ENCODE assay signal across 1 cellular context in genomic region chr6:43769526-43770416, GRCh38.
TF ChIP-seq lines count a peak whose summit lies in the region.

VEGFA (plus strand) TSS chr6:43770211.

TF ChIP-seq in WTC11, 78 proteins besides CTCF, POLR2A, EP300 and RAD21 (continued from another document):
- no peak for TF ChIP-seq STAT6 (CRISPR knock-in tag; conservative IDR thresholded peaks at IDR 0.05; ENCODE audit: low read depth)
- TF ChIP-seq KAT7 (CRISPR knock-in tag; IDR thresholded peaks at IDR 0.05; ENCODE audit: borderline replicate concordance), result no peak
- 0 out of 2 replicates have a peak, but pooled peaks have one; percentile 29 for TF ChIP-seq ETV6 (CRISPR knock-in tag; IDR thresholded peaks at IDR 0.05)
- TF ChIP-seq, protein P1, sequence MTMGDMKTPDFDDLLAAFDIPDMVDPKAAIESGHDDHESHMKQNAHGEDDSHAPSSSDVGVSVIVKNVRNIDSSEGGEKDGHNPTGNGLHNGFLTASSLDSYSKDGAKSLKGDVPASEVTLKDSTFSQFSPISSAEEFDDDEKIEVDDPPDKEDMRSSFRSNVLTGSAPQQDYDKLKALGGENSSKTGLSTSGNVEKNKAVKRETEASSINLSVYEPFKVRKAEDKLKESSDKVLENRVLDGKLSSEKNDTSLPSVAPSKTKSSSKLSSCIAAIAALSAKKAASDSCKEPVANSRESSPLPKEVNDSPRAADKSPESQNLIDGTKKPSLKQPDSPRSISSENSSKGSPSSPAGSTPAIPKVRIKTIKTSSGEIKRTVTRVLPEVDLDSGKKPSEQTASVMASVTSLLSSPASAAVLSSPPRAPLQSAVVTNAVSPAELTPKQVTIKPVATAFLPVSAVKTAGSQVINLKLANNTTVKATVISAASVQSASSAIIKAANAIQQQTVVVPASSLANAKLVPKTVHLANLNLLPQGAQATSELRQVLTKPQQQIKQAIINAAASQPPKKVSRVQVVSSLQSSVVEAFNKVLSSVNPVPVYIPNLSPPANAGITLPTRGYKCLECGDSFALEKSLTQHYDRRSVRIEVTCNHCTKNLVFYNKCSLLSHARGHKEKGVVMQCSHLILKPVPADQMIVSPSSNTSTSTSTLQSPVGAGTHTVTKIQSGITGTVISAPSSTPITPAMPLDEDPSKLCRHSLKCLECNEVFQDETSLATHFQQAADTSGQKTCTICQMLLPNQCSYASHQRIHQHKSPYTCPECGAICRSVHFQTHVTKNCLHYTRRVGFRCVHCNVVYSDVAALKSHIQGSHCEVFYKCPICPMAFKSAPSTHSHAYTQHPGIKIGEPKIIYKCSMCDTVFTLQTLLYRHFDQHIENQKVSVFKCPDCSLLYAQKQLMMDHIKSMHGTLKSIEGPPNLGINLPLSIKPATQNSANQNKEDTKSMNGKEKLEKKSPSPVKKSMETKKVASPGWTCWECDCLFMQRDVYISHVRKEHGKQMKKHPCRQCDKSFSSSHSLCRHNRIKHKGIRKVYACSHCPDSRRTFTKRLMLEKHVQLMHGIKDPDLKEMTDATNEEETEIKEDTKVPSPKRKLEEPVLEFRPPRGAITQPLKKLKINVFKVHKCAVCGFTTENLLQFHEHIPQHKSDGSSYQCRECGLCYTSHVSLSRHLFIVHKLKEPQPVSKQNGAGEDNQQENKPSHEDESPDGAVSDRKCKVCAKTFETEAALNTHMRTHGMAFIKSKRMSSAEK (CRISPR knock-in tag; IDR thresholded peaks at IDR 0.05; ENCODE audit: borderline replicate concordance), result no peak
- TF ChIP-seq MAX (CRISPR knock-in tag; IDR thresholded peaks at IDR 0.05), result peak; percentile 59; the same call in 1 of the 2 replicates
- TF ChIP-seq, protein P2, sequence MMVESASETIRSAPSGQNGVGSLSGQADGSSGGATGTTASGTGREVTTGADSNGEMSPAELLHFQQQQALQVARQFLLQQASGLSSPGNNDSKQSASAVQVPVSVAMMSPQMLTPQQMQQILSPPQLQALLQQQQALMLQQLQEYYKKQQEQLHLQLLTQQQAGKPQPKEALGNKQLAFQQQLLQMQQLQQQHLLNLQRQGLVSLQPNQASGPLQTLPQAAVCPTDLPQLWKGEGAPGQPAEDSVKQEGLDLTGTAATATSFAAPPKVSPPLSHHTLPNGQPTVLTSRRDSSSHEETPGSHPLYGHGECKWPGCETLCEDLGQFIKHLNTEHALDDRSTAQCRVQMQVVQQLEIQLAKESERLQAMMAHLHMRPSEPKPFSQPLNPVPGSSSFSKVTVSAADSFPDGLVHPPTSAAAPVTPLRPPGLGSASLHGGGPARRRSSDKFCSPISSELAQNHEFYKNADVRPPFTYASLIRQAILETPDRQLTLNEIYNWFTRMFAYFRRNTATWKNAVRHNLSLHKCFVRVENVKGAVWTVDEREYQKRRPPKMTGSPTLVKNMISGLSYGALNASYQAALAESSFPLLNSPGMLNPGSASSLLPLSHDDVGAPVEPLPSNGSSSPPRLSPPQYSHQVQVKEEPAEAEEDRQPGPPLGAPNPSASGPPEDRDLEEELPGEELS (CRISPR knock-in tag; IDR thresholded peaks at IDR 0.05), result no peak
- TF ChIP-seq JAZF1 (CRISPR knock-in tag; IDR thresholded peaks at IDR 0.05), result no peak
- no peak for TF ChIP-seq OVOL2 (CRISPR knock-in tag; IDR thresholded peaks at IDR 0.05; ENCODE audit: borderline replicate concordance)
- TF ChIP-seq GRHL2 (CRISPR knock-in tag; IDR thresholded peaks at IDR 0.05; ENCODE audit: insufficient replicate concordance, severe bottlenecking), result no peak
- no peak for TF ChIP-seq ELF4 (CRISPR knock-in tag; IDR thresholded peaks at IDR 0.05; ENCODE audit: low read depth)
- no peak for TF ChIP-seq TP53 (CRISPR knock-in tag; IDR thresholded peaks at IDR 0.05)
- TF ChIP-seq SMAD3 (CRISPR knock-in tag; IDR thresholded peaks at IDR 0.05; ENCODE audit: borderline replicate concordance), result no peak
- TF ChIP-seq SMAD4 (CRISPR knock-in tag; IDR thresholded peaks at IDR 0.05), result no peak
- TF ChIP-seq FOXJ3 (CRISPR knock-in tag; IDR thresholded peaks at IDR 0.05; ENCODE audit: borderline replicate concordance), result no peak
- TF ChIP-seq, protein P3, sequence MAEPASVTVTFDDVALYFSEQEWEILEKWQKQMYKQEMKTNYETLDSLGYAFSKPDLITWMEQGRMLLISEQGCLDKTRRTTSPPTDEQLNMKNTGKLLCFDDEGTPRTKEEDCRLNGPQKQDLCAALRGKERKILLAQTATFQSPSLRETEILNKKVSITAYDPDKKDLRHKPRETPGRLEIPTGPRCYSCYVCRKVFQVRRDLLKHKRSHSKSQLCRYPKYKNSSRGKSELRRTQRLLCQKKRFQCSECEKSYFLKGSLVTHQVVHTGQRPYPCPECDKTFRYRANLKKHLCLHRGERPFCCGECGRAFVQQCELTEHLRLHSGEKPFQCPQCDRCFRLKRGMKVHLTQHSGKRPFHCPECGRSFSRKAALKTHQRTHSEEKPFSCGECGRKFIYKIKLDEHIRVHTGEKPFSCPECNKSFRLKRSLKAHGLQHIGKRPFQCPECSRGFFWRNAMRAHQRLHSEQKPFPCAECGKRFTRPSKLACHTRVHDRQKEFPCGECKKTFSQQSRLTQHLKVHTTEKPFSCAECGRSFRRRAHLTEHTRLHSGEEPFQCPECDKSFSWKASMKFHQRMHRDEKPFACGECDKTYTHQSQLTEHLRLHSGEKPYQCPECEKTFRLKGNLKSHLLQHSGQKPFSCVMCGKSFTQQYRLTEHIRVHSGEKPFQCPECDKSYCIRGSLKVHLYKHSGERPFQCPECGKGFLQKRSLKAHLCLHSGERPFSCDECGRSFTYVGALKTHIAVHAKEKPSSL (CRISPR knock-in tag; conservative IDR thresholded peaks at IDR 0.05), result no peak
- no peak for TF ChIP-seq TEAD1 (CRISPR knock-in tag; IDR thresholded peaks at IDR 0.05)
- no peak; the same call in none of the 2 replicates for TF ChIP-seq SP1 (CRISPR knock-in tag; conservative IDR thresholded peaks at IDR 0.05)
- TF ChIP-seq HMGA2 (CRISPR knock-in tag; IDR thresholded peaks at IDR 0.05), result no peak
- no peak for TF ChIP-seq TCF7 (CRISPR knock-in tag; IDR thresholded peaks at IDR 0.05; ENCODE audit: low read depth)
- TF ChIP-seq, protein P4, sequence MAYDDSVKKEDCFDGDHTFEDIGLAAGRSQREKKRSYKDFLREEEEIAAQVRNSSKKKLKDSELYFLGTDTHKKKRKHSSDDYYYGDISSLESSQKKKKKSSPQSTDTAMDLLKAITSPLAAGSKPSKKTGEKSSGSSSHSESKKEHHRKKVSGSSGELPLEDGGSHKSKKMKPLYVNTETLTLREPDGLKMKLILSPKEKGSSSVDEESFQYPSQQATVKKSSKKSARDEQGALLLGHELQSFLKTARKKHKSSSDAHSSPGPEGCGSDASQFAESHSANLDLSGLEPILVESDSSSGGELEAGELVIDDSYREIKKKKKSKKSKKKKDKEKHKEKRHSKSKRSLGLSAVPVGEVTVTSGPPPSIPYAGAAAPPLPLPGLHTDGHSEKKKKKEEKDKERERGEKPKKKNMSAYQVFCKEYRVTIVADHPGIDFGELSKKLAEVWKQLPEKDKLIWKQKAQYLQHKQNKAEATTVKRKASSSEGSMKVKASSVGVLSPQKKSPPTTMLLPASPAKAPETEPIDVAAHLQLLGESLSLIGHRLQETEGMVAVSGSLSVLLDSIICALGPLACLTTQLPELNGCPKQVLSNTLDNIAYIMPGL (CRISPR knock-in tag; IDR thresholded peaks at IDR 0.05), result peak; percentile 64; the same call in 1 of the 2 replicates
- TF ChIP-seq, protein P5, sequence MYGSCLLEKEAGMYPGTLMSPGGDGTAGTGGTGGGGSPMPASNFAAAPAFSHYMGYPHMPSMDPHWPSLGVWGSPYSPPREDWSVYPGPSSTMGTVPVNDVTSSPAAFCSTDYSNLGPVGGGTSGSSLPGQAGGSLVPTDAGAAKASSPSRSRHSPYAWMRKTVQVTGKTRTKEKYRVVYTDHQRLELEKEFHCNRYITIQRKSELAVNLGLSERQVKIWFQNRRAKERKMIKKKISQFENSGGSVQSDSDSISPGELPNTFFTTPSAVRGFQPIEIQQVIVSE (CRISPR knock-in tag; IDR thresholded peaks at IDR 0.05; ENCODE audit: borderline replicate concordance), result no peak
- TF ChIP-seq NR3C1 (CRISPR knock-in tag; conservative IDR thresholded peaks at IDR 0.05; ENCODE audit: low read depth), result no peak
- no peak for TF ChIP-seq ATF2 (CRISPR knock-in tag; IDR thresholded peaks at IDR 0.05; ENCODE audit: borderline replicate concordance, low read depth)
- no peak for TF ChIP-seq ZNF416 (CRISPR knock-in tag; IDR thresholded peaks at IDR 0.05)
- TF ChIP-seq GABPB1 (CRISPR knock-in tag; IDR thresholded peaks at IDR 0.05), result peak; percentile 45
- no peak for TF ChIP-seq NFATC4 (CRISPR knock-in tag; IDR thresholded peaks at IDR 0.05)
- TF ChIP-seq MYBL2 (CRISPR knock-in tag; IDR thresholded peaks at IDR 0.05), result no peak
- no peak for TF ChIP-seq ZSCAN18 (CRISPR knock-in tag; IDR thresholded peaks at IDR 0.05)
